ENCODE assay signal across 31 cellular contexts in genomic region chr20:43295263-43295662, GRCh38.
"Had no signal": no experiment of that assay in that cellular context is flagged by ENCODE, and none has a peak within 500 bp of the region (broad histone marks: within the 10 kb centered on the region; RNA-seq: fewer than 3 reads in every experiment).

No MANE protein-coding gene starts in this region.

- H3K27me3 ChIP-seq: ascending aorta, cardiac muscle cell, colonic mucosa, esophagus squamous epithelium, gastroesophageal sphincter had no signal

- H3K4me1 Mint-ChIP-seq: activated CD4-positive, alpha-beta memory T cell treated with anti-CD3 and anti-CD28 coated beads, Interleukin-2, amount 10 ng/mL, durations not matched to agents 7 days and 5 days; activated CD4-positive, alpha-beta T cell treated with anti-CD3 and anti-CD28 coated beads, Interleukin-2, amount 10 ng/mL, durations not matched to agents 7 days and 5 days; activated naive CD4-positive, alpha-beta T cell treated with anti-CD3 and anti-CD28 coated beads, Interleukin-2, amount 10 ng/mL, durations not matched to agents 7 days and 5 days; activated naive CD8-positive, alpha-beta T cell treated with anti-CD3 and anti-CD28 coated beads, Interleukin-2, amount 10 ng/mL, durations not matched to agents 7 days and 5 days; T-helper 17 cell had no signal

- H3K4me1 ChIP-seq: ascending aorta, breast epithelium, colonic mucosa, esophagus squamous epithelium, gastroesophageal sphincter had no signal

- H3K27ac Mint-ChIP-seq: activated CD4-positive, alpha-beta memory T cell treated with anti-CD3 and anti-CD28 coated beads, Interleukin-2, amount 10 ng/mL, durations not matched to agents 7 days and 5 days; activated CD4-positive, alpha-beta T cell treated with anti-CD3 and anti-CD28 coated beads, Interleukin-2, amount 10 ng/mL, durations not matched to agents 7 days and 5 days; activated naive CD4-positive, alpha-beta T cell treated with anti-CD3 and anti-CD28 coated beads, Interleukin-2, amount 10 ng/mL, durations not matched to agents 7 days and 5 days; activated naive CD4-positive, alpha-beta T cell treated with anti-CD3 and anti-CD28 coated beads, Interleukin-2, amount 50 U/mL, for 72 hours; activated naive CD8-positive, alpha-beta T cell treated with anti-CD3 and anti-CD28 coated beads, Interleukin-2, amount 10 ng/mL, durations not matched to agents 7 days and 5 days; activated T-cell treated with anti-CD3 and anti-CD28 coated beads, Interleukin-2, amount 50 U/mL, for 24 hours; activated T-cell treated with anti-CD3 and anti-CD28 coated beads, Interleukin-2, amount 50 U/mL, for 72 hours; T-helper 17 cell; T-helper 2 cell treated with Interferon-gamma antibody and Interleukin-4, amounts not matched to agents 5 μg/mL and 100 μg/mL, for 36 hours had no signal

- H3K9me3 ChIP-seq: ascending aorta, colonic mucosa, esophagus squamous epithelium had no signal

- DNase-seq: activated CD4-positive, alpha-beta memory T cell treated with anti-CD3 and anti-CD28 coated beads, Interleukin-2, amount 10 ng/mL, durations not matched to agents 7 days and 5 days; activated CD4-positive, alpha-beta T cell treated with anti-CD3 and anti-CD28 coated beads for 1 hour; activated CD4-positive, alpha-beta T cell treated with anti-CD3 and anti-CD28 coated beads for 4 hours; activated CD4-positive, alpha-beta T cell treated with anti-CD3 and anti-CD28 coated beads, Interleukin-2, amount 10 ng/mL, durations not matched to agents 7 days and 5 days; activated CD4-positive, alpha-beta T cell treated with anti-CD3 and anti-CD28 coated beads, Interleukin-2, amount 50 U/mL, for 4 hours; activated CD8-positive, alpha-beta memory T cell treated with anti-CD3 and anti-CD28 coated beads, Interleukin-2, amount 50 U/mL, for 48 hours; activated gamma-delta T cell; activated naive CD4-positive, alpha-beta T cell; activated naive CD4-positive, alpha-beta T cell treated with anti-CD3 and anti-CD28 coated beads, Interleukin-2, amount 10 ng/mL, durations not matched to agents 7 days and 5 days; activated naive CD8-positive, alpha-beta T cell treated with anti-CD3 and anti-CD28 coated beads, Interleukin-2, amount 10 ng/mL, durations not matched to agents 7 days and 5 days; activated T-cell treated with anti-CD3 and anti-CD28 coated beads for 4 hours; activated T-cell treated with anti-CD3 and anti-CD28 coated beads, Interleukin-2, amount 50 U/mL, for 24 hours; activated T-cell treated with anti-CD3 and anti-CD28 coated beads, Interleukin-2, amount 50 U/mL, for 72 hours; central memory CD4-positive, alpha-beta T cell; cerebellar nuclear complex; colonic mucosa; effector CD8-positive, alpha-beta T cell; esophagus squamous epithelium; foreskin melanocyte; T-helper 17 cell; T1000 had no signal

- H3K36me3 ChIP-seq: ascending aorta, breast epithelium, cardiac muscle cell, colonic mucosa, esophagus squamous epithelium, gastroesophageal sphincter had no signal

- H3K36me3 Mint-ChIP-seq: activated naive CD4-positive, alpha-beta T cell treated with anti-CD3 and anti-CD28 coated beads, Interleukin-2, amount 10 ng/mL, durations not matched to agents 7 days and 5 days; activated naive CD8-positive, alpha-beta T cell treated with anti-CD3 and anti-CD28 coated beads, Interleukin-2, amount 10 ng/mL, durations not matched to agents 7 days and 5 days; brain had no signal

- FAIRE-seq: endometrium, endothelial cell of umbilical vein had no signal

- H3K27ac ChIP-seq: ascending aorta, breast epithelium, cardiac muscle cell, colonic mucosa, epithelial cell of prostate, esophagus squamous epithelium, gastroesophageal sphincter had no signal

- ATAC-seq: activated naive CD4-positive, alpha-beta T cell treated with anti-CD3 and anti-CD28 coated beads, Interleukin-2, amount 50 U/mL, for 72 hours; activated T-cell treated with anti-CD3 and anti-CD28 coated beads, Interleukin-2, amount 50 U/mL, for 72 hours; gastroesophageal sphincter; T-helper 17 cell had no signal

- H3K4me3 ChIP-seq: ascending aorta, breast epithelium, cardiac muscle cell, colonic mucosa, esophagus squamous epithelium, gastroesophageal sphincter had no signal

- H3K27me3 Mint-ChIP-seq: activated CD4-positive, alpha-beta memory T cell treated with anti-CD3 and anti-CD28 coated beads, Interleukin-2, amount 10 ng/mL, durations not matched to agents 7 days and 5 days; activated CD4-positive, alpha-beta T cell treated with anti-CD3 and anti-CD28 coated beads, Interleukin-2, amount 10 ng/mL, durations not matched to agents 7 days and 5 days; activated naive CD4-positive, alpha-beta T cell treated with anti-CD3 and anti-CD28 coated beads, Interleukin-2, amount 10 ng/mL, durations not matched to agents 7 days and 5 days; activated naive CD8-positive, alpha-beta T cell treated with anti-CD3 and anti-CD28 coated beads, Interleukin-2, amount 10 ng/mL, durations not matched to agents 7 days and 5 days; activated T-cell treated with anti-CD3 and anti-CD28 coated beads, Interleukin-2, amount 50 U/mL, for 24 hours; T-helper 17 cell had no signal

- H3K4me3 Mint-ChIP-seq: activated CD4-positive, alpha-beta memory T cell treated with anti-CD3 and anti-CD28 coated beads, Interleukin-2, amount 10 ng/mL, durations not matched to agents 7 days and 5 days; activated CD4-positive, alpha-beta T cell treated with anti-CD3 and anti-CD28 coated beads, Interleukin-2, amount 10 ng/mL, durations not matched to agents 7 days and 5 days; activated naive CD4-positive, alpha-beta T cell treated with anti-CD3 and anti-CD28 coated beads, Interleukin-2, amount 10 ng/mL, durations not matched to agents 7 days and 5 days; activated naive CD8-positive, alpha-beta T cell treated with anti-CD3 and anti-CD28 coated beads, Interleukin-2, amount 10 ng/mL, durations not matched to agents 7 days and 5 days; activated T-cell treated with anti-CD3 and anti-CD28 coated beads, Interleukin-2, amount 50 U/mL, for 24 hours; activated T-cell treated with anti-CD3 and anti-CD28 coated beads, Interleukin-2, amount 50 U/mL, for 72 hours; brain; T-helper 17 cell; T-helper 2 cell treated with Interferon-gamma antibody and Interleukin-4, amounts not matched to agents 5 μg/mL and 100 μg/mL, for 36 hours had no signal
